In the genomic region with DNA sequence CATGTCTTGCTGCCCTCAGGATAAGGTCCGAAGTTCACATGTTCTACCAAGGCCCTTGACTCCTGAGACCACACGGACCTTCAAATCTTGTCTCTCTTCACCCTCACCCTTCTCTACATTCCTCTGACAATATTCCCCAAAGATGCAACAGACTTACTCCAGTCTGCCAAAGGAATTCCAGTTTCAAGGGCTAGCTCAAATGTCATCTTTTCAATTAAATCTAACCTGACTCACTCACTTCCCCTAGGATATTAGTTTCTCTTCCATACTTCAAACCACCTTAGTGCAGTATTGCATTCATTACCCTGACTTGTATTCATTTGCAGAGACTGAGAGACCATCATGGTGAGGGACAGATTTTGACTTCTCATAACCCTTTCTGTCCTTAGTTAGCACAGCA, we compare ENCODE assay signal across 23 cellular contexts.
"Had no signal": no experiment of that assay in that cellular context is flagged by ENCODE, and none has a peak within 500 bp of the region (broad histone marks: within the 10 kb centered on the region; RNA-seq: fewer than 3 reads in every experiment).

No MANE protein-coding gene starts in this region.

- ATAC-seq: activated CD4-positive, alpha-beta T cell treated with anti-CD3 and anti-CD28 coated beads for 36 hours; activated T-cell treated with anti-CD3 and anti-CD28 coated beads, Interleukin-2, amount 50 U/mL, for 4 hours; heart left ventricle; pancreas; psoas muscle had no signal

- H3K4me3 Mint-ChIP-seq: activated B cell treated with CpG ODN at 0.5 μM for 24 hours; activated CD4-positive, alpha-beta T cell treated with anti-CD3 and anti-CD28 coated beads for 36 hours; activated naive CD8-positive, alpha-beta T cell; activated T-cell treated with anti-CD3 and anti-CD28 coated beads, Interleukin-2, amount 50 U/mL, for 4 hours; endodermal cell; nephron had no signal

- H3K36me3 Mint-ChIP-seq: activated naive CD8-positive, alpha-beta T cell had no signal

- H3K27me3 ChIP-seq: esophagus squamous epithelium, neutrophil, pancreas, right atrium auricular region, uterus had no signal

- DNase-seq: activated B cell treated with CpG ODN at 0.5 μM for 24 hours; activated CD4-positive, alpha-beta T cell treated with anti-CD3 and anti-CD28 coated beads for 36 hours; activated CD4-positive, alpha-beta T cell treated with anti-CD3 and anti-CD28 coated beads, Interleukin-2, amount 50 U/mL, for 48 hours; activated CD8-positive, alpha-beta memory T cell treated with anti-CD3 and anti-CD28 coated beads, Interleukin-2, amount 50 U/mL, for 48 hours; activated naive CD4-positive, alpha-beta T cell; activated T-cell treated with anti-CD3 and anti-CD28 coated beads, Interleukin-2, amount 50 U/mL, for 4 hours; amniotic stem cell; cerebellar nuclear complex; endodermal cell; esophagus squamous epithelium; mesenchymal stem cell; pancreas; psoas muscle; stimulated activated CD4-positive, alpha-beta T cell treated with anti-CD3 and anti-CD28 coated beads, Interleukin-1b, Interleukin-23, amount 100 ng/mL, for 48 hours; trophoblast cell; uterus had no signal

- H3K4me3 ChIP-seq: coronary artery, esophagus squamous epithelium, heart left ventricle, pancreas, psoas muscle, right atrium auricular region, uterus had no signal

- H3K36me3 ChIP-seq: esophagus squamous epithelium, heart left ventricle, neutrophil, pancreas, right atrium auricular region, uterus had no signal

- H3K27me3 Mint-ChIP-seq: activated naive CD8-positive, alpha-beta T cell had no signal

- H3K9me3 ChIP-seq: esophagus squamous epithelium, heart left ventricle, neutrophil, pancreas, psoas muscle, right atrium auricular region, uterus had no signal

- H3K4me1 Mint-ChIP-seq: endodermal cell, nephron had no signal

- H3K27ac Mint-ChIP-seq: activated B cell treated with CpG ODN at 0.5 μM for 24 hours; activated CD4-positive, alpha-beta T cell treated with anti-CD3 and anti-CD28 coated beads for 36 hours; activated naive CD8-positive, alpha-beta T cell; activated T-helper 2 cell treated with anti-CD3 and anti-CD28 coated beads, Interferon-gamma antibody, Interleukin-2, Interleukin-4, amounts not matched to agents 10 μg/mL and 5 μg/mL and 100 μg/mL, durations not matched to agents 14 hours and 24 hours and 36 hours; endodermal cell; nephron had no signal

- H3K27ac ChIP-seq: coronary artery, esophagus squamous epithelium, heart left ventricle, neutrophil, pancreas, psoas muscle, right atrium auricular region, uterus had no signal

- H3K9me3 Mint-ChIP-seq: activated B cell treated with CpG ODN at 0.5 μM for 24 hours; activated T-cell treated with anti-CD3 and anti-CD28 coated beads, Interleukin-2, amount 50 U/mL, for 4 hours; activated T-helper 2 cell treated with anti-CD3 and anti-CD28 coated beads, Interferon-gamma antibody, Interleukin-2, Interleukin-4, amounts not matched to agents 10 μg/mL and 5 μg/mL and 100 μg/mL, durations not matched to agents 14 hours and 24 hours and 36 hours; endodermal cell; nephron had no signal

- H3K4me1 ChIP-seq: heart left ventricle, pancreas, psoas muscle, right atrium auricular region, uterus had no signal
